ENCODE assay signal across 9 cellular contexts in genomic region chr7:90033850-90034249, GRCh38.
"Had no signal": no experiment of that assay in that cellular context is flagged by ENCODE, and none has a peak within 500 bp of the region (broad histone marks: within the 10 kb centered on the region; RNA-seq: fewer than 3 reads in every experiment).

No MANE protein-coding gene starts in this region.

- H3K27ac ChIP-seq: GM23248, HL-60 had no signal

- H2AFZ ChIP-seq: GM23248 had no signal

- H3K36me3 ChIP-seq: HAP-1 had no signal

- H3K9ac ChIP-seq: GM23248 had no signal

- H3K4me3 Mint-ChIP-seq: HFFc6 had no signal

- ATAC-seq: HCT116, HepG2, K562 had no signal

- H3K4me3 ChIP-seq: GM23248, HAP-1, K562 had no signal

- H3K9me3 ChIP-seq: HAP-1 had no signal

- H3K4me1 ChIP-seq: HAP-1 had no signal

- H3K27ac Mint-ChIP-seq: HFFc6 had no signal

- DNase-seq: GM23248, HFFc6, IMR-90, KG1 had no signal
